8 cellular contexts compared by ENCODE assay signal in genomic region chr19:58475714-58476497, GRCh38. TPM values are rescaled to one million over a fixed set of nuclear protein-coding genes. Genes with fewer than 3 reads are reported as not detected.
DNase-seq lines count a peak whose midpoint lies in the region; ATAC-seq and TF ChIP-seq lines count a peak whose summit lies in the region.

Gene ZNF446 (plus strand): TSS chr19:58476352. CDS start chr19:58477219, 867 bp downstream.

- H3K4me2 ChIP-seq in DND-41 (ENCODE audit: insufficient read depth, low read length) = peak within 1 kb of the TSS; percentile 96

- WGBS in esophagus squamous epithelium, 2 donors = 1% methylated on average over 17 of the region's 64 CpGs; no CpG with 5 or more reads in 1 of the 2 donors

- H2AFZ ChIP-seq in DND-41 (ENCODE audit: low read depth, low read length) = peak within 1 kb of the TSS; percentile 95

- H3K36me3 ChIP-seq in DND-41 (ENCODE audit: insufficient read depth, low read length) = peaks cover 44% of the 10 kb centered on the region
- peaks cover 38% of the 10 kb centered on the region for H3K36me3 ChIP-seq in KOPT-K1 (ENCODE audit: insufficient read depth, low read length)
- peaks cover 0 to 32% (median 0%) of the 10 kb centered on the region in 3 donors for H3K36me3 ChIP-seq in Peyer's patch
- peaks cover 12 to 64% (median 16%) of the 10 kb centered on the region in 3 donors for H3K36me3 ChIP-seq in esophagus squamous epithelium
- peaks cover 10 to 47% of the 10 kb centered on the region in 2 donors for H3K36me3 ChIP-seq in muscle layer of duodenum (ENCODE audit: control insufficient read depth in 1 of 2, insufficient read depth in 2 of 2, low read length in 2 of 2)

- ATAC-seq in DND-41 (ENCODE audit: insufficient read depth, low read depth) (peak; percentile 90), GM21825 (IDR thresholded peaks at IDR 0.05; ENCODE audit: unreplicated experiment) (peak; percentile 78)

- TF ChIP-seq POLR2A in Peyer's patch (IDR thresholded peaks at IDR 0.05) (peak; percentile 41 to 46), esophagus squamous epithelium (IDR thresholded peaks at IDR 0.05) (peak in 2 of 4 donors; percentile 15 to 60)

- DNase-seq in DND-41 (peak; percentile 99), Peyer's patch (peak; percentile 97 to 99 (median 97)), activated T-helper 1 cell treated with Interleukin-2 at 50 U/mL for 16 hours (ENCODE audit: low read depth) (peak; percentile 92), esophagus squamous epithelium (lab: John Stamatoyannopoulos, UW) (peak; percentile 91)
- peak; percentile 87 for DNase-seq in stimulated activated CD8-positive, alpha-beta memory T cell treated with anti-CD3 and anti-CD28 coated beads, Interleukin-7, amount 100 ng/mL, for 24 hours (ENCODE audit: low read depth)

- H3K79me2 ChIP-seq in DND-41 (ENCODE audit: insufficient read depth, low read length) = 0 out of 2 replicates have a peak, but pooled peaks cover 8% of the 10 kb centered on the region

- H3K4me1 ChIP-seq in DND-41 (ENCODE audit: insufficient read depth, low read length) = peaks cover 38% of the 10 kb centered on the region
- peaks cover 0 to 18% (median 6%) of the 10 kb centered on the region in 4 donors for H3K4me1 ChIP-seq in Peyer's patch
- H3K4me1 ChIP-seq in esophagus squamous epithelium = peaks cover 7 to 29% (median 18%) of the 10 kb centered on the region in 3 donors
- H3K4me1 ChIP-seq in muscle layer of duodenum (ENCODE audit: control insufficient read depth in 1 of 2, insufficient read depth in 2 of 2, low read length in 2 of 2) = peaks cover 4 to 16% of the 10 kb centered on the region in 2 donors

- H3K27me3 ChIP-seq in DND-41 (ENCODE audit: insufficient read depth, low read length, poor library complexity) = no peaks in the 10 kb centered on the region
- no peaks in the 10 kb centered on the region for H3K27me3 ChIP-seq in Peyer's patch
- H3K27me3 ChIP-seq in esophagus squamous epithelium = no peaks in the 10 kb centered on the region
- H3K27me3 ChIP-seq in muscle layer of duodenum (ENCODE audit: low read depth, low read length) = no peaks in the 10 kb centered on the region

- peak within 1 kb of the TSS; percentile 65 to 88 for H3K4me3 ChIP-seq in DND-41 (ENCODE audit: low read depth in 1 of 2, low read length in 2 of 2)
- H3K4me3 ChIP-seq in Peyer's patch = peak within 1 kb of the TSS; percentile 66 to 71 (median 68)
- peak within 1 kb of the TSS; percentile 61 to 78 (median 69) for H3K4me3 ChIP-seq in esophagus squamous epithelium
- H3K4me3 ChIP-seq in muscle layer of duodenum (ENCODE audit: low read depth in 1 of 2, low read length in 2 of 2) = peak within 1 kb of the TSS; percentile 73 to 76

- peaks cover 8% of the 10 kb centered on the region; the same call in 1 of the 2 replicates for H4K20me1 ChIP-seq in DND-41 (ENCODE audit: insufficient read depth, low read length)

- H3K9ac ChIP-seq in DND-41 (ENCODE audit: low read depth, low read length) = peak within 1 kb of the TSS; percentile 94

- TF ChIP-seq CTCF in DND-41 (IDR thresholded peaks at IDR 0.05; ENCODE audit: borderline replicate concordance, extremely low read depth, low read length, poor library complexity, severe bottlenecking) (peak; percentile 24), Peyer's patch (IDR thresholded peaks at IDR 0.05) (no peak), esophagus squamous epithelium (IDR thresholded peaks at IDR 0.05) (no peak)

- H3K9me3 ChIP-seq in DND-41 (ENCODE audit: insufficient read depth, low read length, severe bottlenecking) (no peaks in the 10 kb centered on the region), KOPT-K1 (ENCODE audit: insufficient read depth, low read length, poor library complexity, severe bottlenecking) (no peaks in the 10 kb centered on the region), Peyer's patch (no peaks in the 10 kb centered on the region), esophagus squamous epithelium (no peaks in the 10 kb centered on the region), muscle layer of duodenum (ENCODE audit: control insufficient read depth in 1 of 2, low read length in 2 of 2) (no peaks in the 10 kb centered on the region)

- intact Hi-C loops in esophagus squamous epithelium (cut with DNase I) = no loop called here

- H3K27ac ChIP-seq in DND-41 (ENCODE audit: low read length) (peak within 1 kb of the TSS; percentile 92), KOPT-K1 (ENCODE audit: low read depth, low read length, poor library complexity, severe bottlenecking) (peak within 1 kb of the TSS; percentile 97), Peyer's patch (peak within 1 kb of the TSS; percentile 79 to 89 (median 86)), esophagus squamous epithelium (peak within 1 kb of the TSS; percentile 81 to 95 (median 90)), muscle layer of duodenum (ENCODE audit: low read length) (peak within 1 kb of the TSS; percentile 91)

RNA-seq across cellular contexts. Expression of gene ZNF446, which starts in this region (rescaled TPM):
- total RNA-seq in Peyer's patch (10 to 100 TPM; 12.8 to 25.6 (median 19.6) TPM), esophagus squamous epithelium (10 to 100 TPM in 3 of 4 donors, 1 to 10 TPM in 1; 6.0 to 13.3 (median 12.1) TPM)

Comparison
In these comparisons a context has a peak if more than half of its experiments do, and no peak if none do; other contexts are left out.
1. Peak in every context shown above with its lines: DNase-seq, ATAC-seq, H3K4me3 ChIP-seq and H3K27ac ChIP-seq.